In the genomic region with DNA sequence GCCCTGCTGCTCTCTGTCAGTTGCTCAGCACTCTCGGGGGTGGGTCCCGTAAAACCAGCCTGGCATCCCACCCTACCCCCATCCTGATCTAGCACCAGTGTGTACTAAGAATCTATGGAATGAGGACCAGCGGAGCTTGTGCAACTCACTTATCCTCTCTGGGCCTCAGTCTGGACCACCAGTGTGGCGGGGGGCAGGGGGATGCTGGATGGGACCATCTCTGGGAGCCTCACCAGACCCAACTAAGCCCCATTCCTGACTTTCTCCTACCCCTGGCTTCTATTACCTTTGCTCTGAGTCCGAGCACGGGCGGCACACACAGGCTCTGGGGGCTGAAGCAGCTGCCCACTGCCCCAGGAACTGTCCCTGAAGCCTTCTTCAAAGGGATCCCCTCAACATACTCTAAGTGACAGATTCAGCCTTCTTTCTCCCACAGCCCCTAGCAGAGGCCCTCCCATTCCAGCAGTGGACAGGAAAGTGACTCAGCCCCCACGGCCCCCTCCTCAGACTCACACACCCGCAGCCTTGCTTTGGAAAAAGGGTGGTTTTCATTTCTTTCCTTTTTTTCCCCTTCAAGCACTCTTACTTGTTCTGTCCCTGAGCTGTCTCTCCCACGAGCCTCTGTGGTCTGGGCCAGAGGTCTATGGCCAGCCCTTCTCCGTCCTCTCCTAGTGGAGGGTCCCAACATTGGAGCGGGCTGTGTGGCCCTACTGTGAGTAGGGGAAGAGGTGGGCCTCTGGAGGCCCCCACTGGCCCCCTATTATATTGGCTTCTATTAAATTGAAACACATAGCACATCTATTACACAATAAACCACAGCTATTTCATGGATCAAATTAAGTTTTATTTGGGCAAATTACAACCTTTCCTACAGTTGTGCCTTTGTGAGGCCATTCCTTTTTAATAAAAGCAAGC, we compare ENCODE assay signal across 10 cellular contexts.
DNase-seq lines count a peak whose midpoint lies in the region; ATAC-seq, FAIRE-seq and TF ChIP-seq lines count a peak whose summit lies in the region.
"Had no signal": no experiment of that assay in that cellular context is flagged by ENCODE, and none has a peak within 500 bp of the region (broad histone marks: within the 10 kb centered on the region; RNA-seq: fewer than 3 reads in every experiment).

No MANE protein-coding gene starts in this region.

- H3K27ac ChIP-seq in WERI-Rb-1, result no peak overlapping the region
- H3K27ac ChIP-seq: C4-2B had no signal

- H3K4me1 Mint-ChIP-seq in neural crest cell, result peaks cover 40% of the 10 kb centered on the region

- peaks cover 3% of the 10 kb centered on the region for H3K9me3 Mint-ChIP-seq in neural crest cell
- H3K9me3 Mint-ChIP-seq: T-helper 2 cell treated with Interferon-gamma antibody and Interleukin-4, amounts not matched to agents 5 μg/mL and 100 μg/mL, for 36 hours had no signal

- no peak overlapping the region for H3K4me3 ChIP-seq in NB4 (ENCODE audit: low read depth, low read length)
- no peak overlapping the region for H3K4me3 ChIP-seq in epithelial cell of esophagus (ENCODE audit: low read length)
- H3K4me3 ChIP-seq in WERI-Rb-1 (ENCODE audit: low read depth, low read length), result no peak overlapping the region

- H3K27ac Mint-ChIP-seq in neural crest cell (ENCODE audit: unreplicated experiment), result peak overlapping the region; percentile 75
- H3K27ac Mint-ChIP-seq: T-helper 2 cell treated with Interferon-gamma antibody and Interleukin-4, amounts not matched to agents 5 μg/mL and 100 μg/mL, for 36 hours had no signal

- no peaks in the 10 kb centered on the region for H3K9me3 ChIP-seq in WERI-Rb-1 (ENCODE audit: severe bottlenecking)

- H3K36me3 Mint-ChIP-seq in neural crest cell (ENCODE audit: low read depth), result no peaks in the 10 kb centered on the region

- H3K27me3 ChIP-seq in WERI-Rb-1 (ENCODE audit: insufficient read depth, low read depth, severe bottlenecking), result no peaks in the 10 kb centered on the region

- TF ChIP-seq CTCF in NB4 (IDR thresholded peaks at IDR 0.05; ENCODE audit: low read depth, low read length) (no peak), epithelial cell of esophagus (IDR thresholded peaks at IDR 0.05; ENCODE audit: insufficient read depth, low read depth, low read length, missing control alignments) (no peak), neural crest cell (conservative IDR thresholded peaks at IDR 0.05) (no peak), WERI-Rb-1 (IDR thresholded peaks at IDR 0.05; ENCODE audit: low read depth, low read length) (no peak)

- ATAC-seq in GM18907 (IDR thresholded peaks at IDR 0.05; ENCODE audit: unreplicated experiment) (no peak), HG03039 (IDR thresholded peaks at IDR 0.05; ENCODE audit: unreplicated experiment) (no peak)

- no peaks in the 10 kb centered on the region for H3K36me3 ChIP-seq in WERI-Rb-1

- peak; percentile 60 for FAIRE-seq in A204.1 (lab: Jason Lieb, UNC)

- no peak for TF ChIP-seq POLR2A in NB4 (IDR thresholded peaks at IDR 0.05; ENCODE audit: extremely low read depth, insufficient read length)

- DNase-seq in NB4 (ENCODE audit: low read depth) (peak; percentile 21), epithelial cell of esophagus (ENCODE audit: low read depth) (peak; percentile 8), neural crest cell (ENCODE audit: low read depth, low spot score) (no peak), WERI-Rb-1 (no peak), superior temporal gyrus (ENCODE audit: extremely low spot score) (no peak)

- H3K4me3 Mint-ChIP-seq in neural crest cell, result no peak overlapping the region
- H3K4me3 Mint-ChIP-seq: T-helper 2 cell treated with Interferon-gamma antibody and Interleukin-4, amounts not matched to agents 5 μg/mL and 100 μg/mL, for 36 hours had no signal

- H3K27me3 Mint-ChIP-seq in neural crest cell (ENCODE audit: low read depth), result no peaks in the 10 kb centered on the region

Comparison
In these comparisons a context has a peak if more than half of its experiments do, and no peak if none do; other contexts are left out.
1. DNase-seq: peak in NB4 (single experiment) and epithelial cell of esophagus (single experiment); none in neural crest cell (single experiment), WERI-Rb-1 (single experiment) and superior temporal gyrus (single experiment).